ENCODE assay signal across 7 cellular contexts in genomic region chr1:94819584-94819944, GRCh38. TPM values are rescaled to one million over a fixed set of nuclear protein-coding genes. Genes with fewer than 3 reads are reported as not detected.
DNase-seq lines count a peak whose midpoint lies in the region; ATAC-seq, FAIRE-seq and TF ChIP-seq lines count a peak whose summit lies in the region.

No MANE protein-coding gene starts in this region.

- TF ChIP-seq CTCF in GM12878 (IDR thresholded peaks at IDR 0.05 in 2 of 3, conservative IDR thresholded peaks at IDR 0.05 in 1 of 3; ENCODE audit: control insufficient read depth in 2 of 3, extremely low read depth in 1 of 3, insufficient read depth in 1 of 3, low read depth in 3 of 3, low read length in 3 of 3) (no peak), kidney epithelial cell (IDR thresholded peaks at IDR 0.05; ENCODE audit: insufficient read depth, low read length, poor library complexity, severe bottlenecking) (no peak), smooth muscle cell (IDR thresholded peaks at IDR 0.05; ENCODE audit: borderline replicate concordance, insufficient read depth, poor library complexity, severe bottlenecking) (no peak), GM10266 (IDR thresholded peaks at IDR 0.05; ENCODE audit: control insufficient read depth, insufficient read depth, low read depth, missing control alignments) (no peak)

- ATAC-seq in GM12878: no peak
- no peak for ATAC-seq in HG03196 (IDR thresholded peaks at IDR 0.05; ENCODE audit: unreplicated experiment)

- H3K36me3 ChIP-seq in HUES48 (ENCODE audit: control insufficient read depth, insufficient read depth, low read length) (no peaks in the 10 kb centered on the region), GM12878 (ENCODE audit: control insufficient read depth in 2 of 2, insufficient read depth in 2 of 2, low read length in 1 of 2) (no peaks in the 10 kb centered on the region), kidney epithelial cell (ENCODE audit: control insufficient read depth, insufficient read depth, low read length) (no peaks in the 10 kb centered on the region), smooth muscle cell (ENCODE audit: low read depth) (no peaks in the 10 kb centered on the region)

- POLR2A ChIA-PET in GM12878 (lab: Charles Lee): no interaction called here

- TF ChIP-seq RAD21 in GM12878 (IDR thresholded peaks at IDR 0.05; ENCODE audit: insufficient read depth, low read depth, low read length): no peak

- intact Hi-C loops in GM12878 (cut with micrococcal nuclease; ENCODE audit: unreplicated experiment): no loop called here

- peak overlapping the region; percentile 75 for H3K4me3 ChIP-seq in HUES48 (ENCODE audit: low read depth, low read length)
- H3K4me3 ChIP-seq in GM12878: no peak overlapping the region
- H3K4me3 ChIP-seq in kidney epithelial cell (ENCODE audit: low read depth, low read length): peak overlapping the region; percentile 64
- peak overlapping the region; percentile 55 for H3K4me3 ChIP-seq in smooth muscle cell

- CTCF ChIA-PET in GM12878 (lab: Yijun Ruan, JAX): no interaction called here

- no peaks in the 10 kb centered on the region for H3F3A ChIP-seq in smooth muscle cell (ENCODE audit: low read depth)

- no TSS peak for BruUV-seq in GM12878 (replicated peaks; lab: Mats Ljungman, UMichigan)

- H3K27me3 ChIP-seq in HUES48 (ENCODE audit: control insufficient read depth, insufficient read depth, low read length): peaks cover 9% of the 10 kb centered on the region
- H3K27me3 ChIP-seq in GM12878 (replicated peaks in 1 of 2; ENCODE audit: control insufficient read depth in 2 of 2, insufficient read depth in 2 of 2, low read length in 1 of 2): peaks cover 4 to 11% of the 10 kb centered on the region in 2 experiments; a peak in 3 of 4 replicates
- H3K27me3 ChIP-seq in kidney epithelial cell (ENCODE audit: control insufficient read depth, insufficient read depth, low read length): no peaks in the 10 kb centered on the region
- H3K27me3 ChIP-seq in smooth muscle cell (ENCODE audit: low read depth): no peaks in the 10 kb centered on the region

- no peak for TF ChIP-seq POLR2A in GM12878 (IDR thresholded peaks at IDR 0.05; ENCODE audit: low read depth, low read length)

- H3K27ac ChIP-seq in HUES48 (ENCODE audit: low read depth, low read length) (peak overlapping the region; percentile 52), GM12878 (ENCODE audit: control insufficient read depth, insufficient read depth) (no peak overlapping the region), smooth muscle cell (ENCODE audit: low read depth) (no peak overlapping the region)

- H4K20me1 ChIP-seq in GM12878 (ENCODE audit: control insufficient read depth, insufficient read depth): no peaks in the 10 kb centered on the region
- no peaks in the 10 kb centered on the region for H4K20me1 ChIP-seq in smooth muscle cell (ENCODE audit: low read depth)

- H3K79me2 ChIP-seq in GM12878 (ENCODE audit: control insufficient read depth, insufficient read depth, low read length): no peaks in the 10 kb centered on the region
- no peaks in the 10 kb centered on the region for H3K79me2 ChIP-seq in smooth muscle cell (ENCODE audit: low read depth)

- 70% methylated on average over 13 of the region's 13 CpGs for WGBS in GM12878 (ENCODE audit: insufficient coverage, insufficient replicate concordance, low lambda C conversion rate, missing lambda C conversion rate)
- WGBS in smooth muscle cell (ENCODE audit: low lambda C conversion rate): 21% methylated on average over 13 of the region's 13 CpGs

- H2AFZ ChIP-seq in GM12878 (ENCODE audit: control insufficient read depth, low read depth, low read length): no peak overlapping the region
- peak overlapping the region; percentile 57 for H2AFZ ChIP-seq in smooth muscle cell (ENCODE audit: low read depth)

- no peak for FAIRE-seq in GM12878 (lab: Jason Lieb, UNC)

- DNase-seq in GM12878 (ENCODE audit: low read depth, low spot score) (no peak), kidney epithelial cell (ENCODE audit: low read depth) (no peak), smooth muscle cell (lab: John Stamatoyannopoulos, UW; ENCODE audit: unreplicated experiment) (no peak), NCI-H1694 (lab: John Stamatoyannopoulos, UW) (no peak), GM10266 (ENCODE audit: extremely low spot score) (no peak)

- H3K9me3 ChIP-seq in HUES48 (ENCODE audit: control insufficient read depth, insufficient read depth, low read length): no peaks in the 10 kb centered on the region
- no peaks in the 10 kb centered on the region for H3K9me3 ChIP-seq in GM12878 (replicated peaks; ENCODE audit: control insufficient read depth, insufficient read depth, low read length)
- H3K9me3 ChIP-seq in smooth muscle cell (replicated peaks; ENCODE audit: low read depth): no peaks in the 10 kb centered on the region

- peaks cover 21% of the 10 kb centered on the region for H3K4me1 ChIP-seq in HUES48 (ENCODE audit: control insufficient read depth, insufficient read depth, low read length)
- H3K4me1 ChIP-seq in GM12878 (ENCODE audit: control insufficient read depth, insufficient read depth, low read length): no peaks in the 10 kb centered on the region
- H3K4me1 ChIP-seq in smooth muscle cell (ENCODE audit: low read depth): no peaks in the 10 kb centered on the region

- peak overlapping the region; percentile 50; the same call in 1 of the 2 replicates for H3K4me2 ChIP-seq in GM12878 (ENCODE audit: control insufficient read depth, insufficient read depth)
- H3K4me2 ChIP-seq in smooth muscle cell: peak overlapping the region; percentile 84

- no peak for TF ChIP-seq EP300 in GM12878 (IDR thresholded peaks at IDR 0.05; ENCODE audit: borderline replicate concordance in 1 of 2, control insufficient read depth in 1 of 2, low read depth in 2 of 2, low read length in 2 of 2)

- RAD21 ChIA-PET in GM12878 (lab: Charles Lee; ENCODE audit: unreplicated experiment): no interaction called here

- peak overlapping the region; percentile 78 for H3K9ac ChIP-seq in HUES48 (ENCODE audit: low read depth, low read length)
- H3K9ac ChIP-seq in GM12878 (ENCODE audit: control insufficient read depth, insufficient read depth, low read length): no peak overlapping the region
- peak overlapping the region; percentile 17 for H3K9ac ChIP-seq in smooth muscle cell (ENCODE audit: low read depth)

- in situ Hi-C loops in GM12878 (cut with MboI): no loop called here

- SMC1A ChIA-PET in GM12878 (lab: Charles Lee; ENCODE audit: uncharacterized antibody, unreplicated experiment): no interaction called here

TF ChIP-seq in GM12878, 131 proteins besides CTCF, POLR2A, EP300 and RAD21 (continues in another document):
- TF ChIP-seq TCF12 (IDR thresholded peaks at IDR 0.05; ENCODE audit: low read depth, low read length) (no peak), ZZZ3 (IDR thresholded peaks at IDR 0.05; ENCODE audit: control insufficient read depth, insufficient read length, low read depth) (no peak), HDGF (IDR thresholded peaks at IDR 0.05) (no peak), ATF3 (IDR thresholded peaks at IDR 0.05; ENCODE audit: borderline replicate concordance, extremely low read depth, low read depth, low read length) (no peak), ZBTB33 (IDR thresholded peaks at IDR 0.05) (no peak), E2F4 (IDR thresholded peaks at IDR 0.05; ENCODE audit: low read depth, low read length) (no peak), ASH2L (IDR thresholded peaks at IDR 0.05; ENCODE audit: borderline replicate concordance, low read depth) (no peak)

RNA-seq across cellular contexts. Expression of gene SLC44A3, which starts 0.6 kb away (rescaled TPM):
- not detected in 2 replicates for total RNA-seq in GM12878 (2013; cell fraction: nucleolus; rRNA removed)
- not detected in 2 replicates for total RNA-seq in GM12878 (2014; rRNA removed)
- total RNA-seq in GM12878 (2014; rRNA removed; fragmentation: Illumina TruSeq; extraction: Trizol): not detected in 2 replicates
- total RNA-seq in GM12878 (2021): not detected in 2 replicates
- polyA plus RNA-seq in GM12878 (2011; ENCODE audit: low read depth): not detected
- polyA plus RNA-seq in GM12878 (2011; rRNA removed): not detected in 2 replicates
- polyA plus RNA-seq in GM12878 (2011; cell fraction: cytosol; rRNA removed): not detected in 2 replicates
- polyA plus RNA-seq in GM12878 (2011; cell fraction: nucleus; rRNA removed): not detected in 2 replicates
- not detected in 2 replicates for polyA plus RNA-seq in GM12878 (2012)
- not detected in 2 replicates for polyA plus RNA-seq in GM12878 (2014; fragmentation: Illumina TruSeq; extraction: Trizol)
- not detected for polyA plus RNA-seq in GM12878 (2014; fragmentation: Nextera tagmentation; extraction: Ambion mirVana)
- polyA plus RNA-seq in GM12878 (2014; rRNA removed): not detected in 2 replicates
- not detected for polyA plus RNA-seq in GM12878 (2016; fragmentation: Nextera tagmentation; extraction: Ambion mirVana)
- not detected in 2 replicates for polyA minus RNA-seq in GM12878 (2011; rRNA and poly(A)+ RNA removed)
- not detected in 2 replicates for polyA minus RNA-seq in GM12878 (2011; cell fraction: cytosol; rRNA and poly(A)+ RNA removed)
- not detected in 2 replicates for polyA minus RNA-seq in GM12878 (2011; cell fraction: nucleus; rRNA and poly(A)+ RNA removed)
- 13.1 and 14.6 TPM in 2 replicates for total RNA-seq in kidney epithelial cell
- 3.3 and 10.0 TPM in 2 replicates for total RNA-seq in smooth muscle cell
- 3.2 and 4.4 TPM in 2 replicates for polyA plus RNA-seq in smooth muscle cell
